9 cellular contexts compared by ENCODE assay signal in genomic region chr19:39679056-39679790, GRCh38. TPM values are rescaled to one million over a fixed set of nuclear protein-coding genes. Genes with fewer than 3 reads are reported as not detected.
DNase-seq lines count a peak whose midpoint lies in the region; ATAC-seq and TF ChIP-seq lines count a peak whose summit lies in the region.
"Had no signal": no experiment of that assay in that cellular context is flagged by ENCODE, and none has a peak within 500 bp of the region (broad histone marks: within the 10 kb centered on the region; RNA-seq: fewer than 3 reads in every experiment).

No MANE protein-coding gene starts in this region.

- H3K9me3 ChIP-seq in gastroesophageal sphincter = no peaks in the 10 kb centered on the region

- TF ChIP-seq EP300 in gastroesophageal sphincter (IDR thresholded peaks at IDR 0.05) = no peak

- peaks cover 15 to 19% of the 10 kb centered on the region in 2 donors for H3K4me1 Mint-ChIP-seq in effector memory CD8-positive, alpha-beta T cell (ENCODE audit: low read depth in 2 of 2)
- peaks cover 40% of the 10 kb centered on the region for H3K4me1 Mint-ChIP-seq in stimulated activated naive CD8-positive, alpha-beta T cell treated with anti-CD3 and anti-CD28 coated beads, Interleukin-15, amount 100 ng/mL, for 72 hours

- peak overlapping the region; percentile 12 to 85 for H3K27ac Mint-ChIP-seq in effector memory CD8-positive, alpha-beta T cell
- H3K27ac Mint-ChIP-seq in stimulated activated naive CD8-positive, alpha-beta T cell treated with anti-CD3 and anti-CD28 coated beads, Interleukin-15, amount 100 ng/mL, for 72 hours = peak overlapping the region; percentile 57

- H3K9me3 Mint-ChIP-seq in effector memory CD8-positive, alpha-beta T cell = no peaks in the 10 kb centered on the region
- no peaks in the 10 kb centered on the region for H3K9me3 Mint-ChIP-seq in stimulated activated naive CD8-positive, alpha-beta T cell treated with anti-CD3 and anti-CD28 coated beads, Interleukin-15, amount 100 ng/mL, for 72 hours

- peaks cover 0 to 15% (median 0%) of the 10 kb centered on the region in 3 donors for H3K4me1 ChIP-seq in gastroesophageal sphincter

- no peak for TF ChIP-seq POLR2A in gastroesophageal sphincter (IDR thresholded peaks at IDR 0.05)

- no peak overlapping the region for H3K27ac ChIP-seq in gastroesophageal sphincter

- ATAC-seq in HG03521 (IDR thresholded peaks at IDR 0.05; ENCODE audit: unreplicated experiment) (peak; percentile 60), gastroesophageal sphincter (no peak)
- peak; percentile 68 for ATAC-seq in effector memory CD8-positive, alpha-beta T cell (replicated peaks)
- peak; percentile 87 for ATAC-seq in stimulated activated naive CD8-positive, alpha-beta T cell treated with anti-CD3 and anti-CD28 coated beads, Interleukin-15, amount 100 ng/mL, for 72 hours

- no peaks in the 10 kb centered on the region for H3K27me3 ChIP-seq in gastroesophageal sphincter

- H3K36me3 Mint-ChIP-seq in effector memory CD8-positive, alpha-beta T cell (ENCODE audit: insufficient read depth) = no peaks in the 10 kb centered on the region

- peaks cover 9 to 28% of the 10 kb centered on the region in 2 donors for H3K27me3 Mint-ChIP-seq in effector memory CD8-positive, alpha-beta T cell
- peaks cover 22% of the 10 kb centered on the region for H3K27me3 Mint-ChIP-seq in stimulated activated naive CD8-positive, alpha-beta T cell treated with anti-CD3 and anti-CD28 coated beads, Interleukin-15, amount 100 ng/mL, for 72 hours

- H3K36me3 ChIP-seq in gastroesophageal sphincter = no peaks in the 10 kb centered on the region

- DNase-seq in activated T-cell treated with anti-CD3 and anti-CD28 coated beads for 24 hours (ENCODE audit: low read depth) (peak; percentile 49), superior temporal gyrus (ENCODE audit: extremely low spot score) (no peak), amygdala (lab: John Stamatoyannopoulos, UW) (no peak)
- DNase-seq in activated T-cell treated with anti-CD3 and anti-CD28 coated beads, Interleukin-2, amount 50 U/mL, for 1 hour = no peak
- no peak for DNase-seq in effector memory CD8-positive, alpha-beta T cell
- DNase-seq in stimulated activated naive CD8-positive, alpha-beta T cell treated with anti-CD3 and anti-CD28 coated beads, Interleukin-15, amount 100 ng/mL, for 72 hours = peak; percentile 12 to 37
- DNase-seq: NCI-H510A treated with DMSO at 0.1 percent for 48 hours had no signal

- 38 to 62% methylated on average over 6 to 10 of the region's 10 CpGs for WGBS in gastroesophageal sphincter (ENCODE audit: low coverage in 1 of 2), 2 donors

- TF ChIP-seq CTCF in gastroesophageal sphincter (IDR thresholded peaks at IDR 0.05) = no peak

- no peak overlapping the region for H3K4me3 ChIP-seq in gastroesophageal sphincter

- H3K4me3 Mint-ChIP-seq in effector memory CD8-positive, alpha-beta T cell = peak overlapping the region; percentile 33 to 56
- peak overlapping the region; percentile 55 to 59 for H3K4me3 Mint-ChIP-seq in stimulated activated naive CD8-positive, alpha-beta T cell treated with anti-CD3 and anti-CD28 coated beads, Interleukin-15, amount 100 ng/mL, for 72 hours

RNA-seq across cellular contexts. Expression of gene LGALS16, which starts 23.5 kb away (rescaled TPM):
- not detected for total RNA-seq in gastroesophageal sphincter

RNA-seq across cellular contexts. Expression of gene LGALS14, which starts 25.1 kb away (rescaled TPM):
- not detected for total RNA-seq in gastroesophageal sphincter

RNA-seq across cellular contexts. Expression of gene CLC, which starts 58.6 kb away (rescaled TPM):
- total RNA-seq in gastroesophageal sphincter = not detected

Comparison
In these comparisons a context has a peak if more than half of its experiments do, and no peak if none do; other contexts are left out.
1. DNase-seq: peak in activated T-cell treated with anti-CD3 and anti-CD28 coated beads for 24 hours (single experiment) and stimulated activated naive CD8-positive, alpha-beta T cell treated with anti-CD3 and anti-CD28 coated beads, Interleukin-15, amount 100 ng/mL, for 72 hours (2 of 2); none in activated T-cell treated with anti-CD3 and anti-CD28 coated beads, Interleukin-2, amount 50 U/mL, for 1 hour (single experiment), effector memory CD8-positive, alpha-beta T cell (0 of 3), superior temporal gyrus (single experiment) and amygdala (0 of 56).